22 cellular contexts compared by ENCODE assay signal in the genomic region with DNA sequence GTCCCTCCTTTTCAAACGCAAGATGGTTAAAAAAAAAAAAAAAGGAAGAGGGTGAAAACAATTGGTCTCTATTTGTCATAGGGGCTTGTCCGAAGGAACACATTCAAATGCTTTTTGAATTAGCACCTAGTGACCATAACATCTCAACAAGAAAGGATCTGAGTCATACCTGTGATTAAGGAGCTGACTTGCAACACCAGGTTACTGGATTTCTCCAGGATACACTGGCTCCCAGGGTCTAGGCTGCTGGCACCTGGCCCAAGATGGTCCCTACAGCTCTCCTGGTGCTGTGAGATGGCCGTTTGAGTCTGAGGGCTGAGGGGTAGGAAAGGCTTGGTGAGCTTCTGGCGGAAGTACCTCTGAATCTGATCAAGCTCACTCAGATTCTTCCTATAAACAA. TPM values are rescaled to one million over a fixed set of nuclear protein-coding genes. Genes with fewer than 3 reads are reported as not detected.
DNase-seq lines count a peak whose midpoint lies in the region; ATAC-seq and TF ChIP-seq lines count a peak whose summit lies in the region.
"Had no signal": no experiment of that assay in that cellular context is flagged by ENCODE, and none has a peak within 500 bp of the region (broad histone marks: within the 10 kb centered on the region; RNA-seq: fewer than 3 reads in every experiment).

No MANE protein-coding gene starts in this region.

- H3K27ac Mint-ChIP-seq in MCF 10A (ENCODE audit: low read depth, unreplicated experiment) = no peak overlapping the region
- H3K27ac Mint-ChIP-seq: activated CD8-positive, alpha-beta memory T cell treated with anti-CD3 and anti-CD28 coated beads, Interleukin-2, amount 10 ng/mL, durations not matched to agents 7 days and 5 days; activated naive CD8-positive, alpha-beta T cell treated with anti-CD3 and anti-CD28 coated beads, Interleukin-2, amount 50 U/mL, for 24 hours had no signal

- peaks cover 12% of the 10 kb centered on the region for H3K4me1 Mint-ChIP-seq in MCF 10A (ENCODE audit: insufficient read depth, unreplicated experiment)
- H3K4me1 Mint-ChIP-seq: activated CD8-positive, alpha-beta memory T cell treated with anti-CD3 and anti-CD28 coated beads, Interleukin-2, amount 10 ng/mL, durations not matched to agents 7 days and 5 days; activated naive CD8-positive, alpha-beta T cell treated with anti-CD3 and anti-CD28 coated beads, Interleukin-2, amount 50 U/mL, for 24 hours; activated T-helper 17 cell treated with anti-CD3 and anti-CD28 coated beads, Interleukin-2, amount 50 U/mL, for 72 hours; immature natural killer cell had no signal

- TF ChIP-seq EP300 in tibial nerve (IDR thresholded peaks at IDR 0.05) = no peak

- TF ChIP-seq POLR2A in tibial nerve (IDR thresholded peaks at IDR 0.05) = no peak

- no peak overlapping the region for H3K4me3 Mint-ChIP-seq in MCF 10A (ENCODE audit: unreplicated experiment)
- H3K4me3 Mint-ChIP-seq: activated CD8-positive, alpha-beta memory T cell treated with anti-CD3 and anti-CD28 coated beads, Interleukin-2, amount 10 ng/mL, durations not matched to agents 7 days and 5 days; activated naive CD8-positive, alpha-beta T cell treated with anti-CD3 and anti-CD28 coated beads, Interleukin-2, amount 50 U/mL, for 24 hours; activated T-helper 17 cell treated with anti-CD3 and anti-CD28 coated beads, Interleukin-2, amount 50 U/mL, for 72 hours; CD4-positive, alpha-beta memory T cell; immature natural killer cell had no signal

- peaks cover 39% of the 10 kb centered on the region for H3K36me3 Mint-ChIP-seq in MCF 10A (ENCODE audit: insufficient read depth, unreplicated experiment)

- CTCF ChIA-PET in MCF 10A (lab: Yijun Ruan, JAX) = interaction anchor here (0.6 kb wide), 1 partner anchor 27 kb away, joined by 4 read pairs; no protein-coding TSS in a partner anchor

- no peak overlapping the region for H3K27ac ChIP-seq in tibial nerve
- H3K27ac ChIP-seq: suprapubic skin had no signal

- DNase-seq in DMS53 treated with DMSO at 0.1 percent for 48 hours (lab: John Stamatoyannopoulos, UW; ENCODE audit: unreplicated experiment) = peak; percentile 51
- peak; percentile 6 for DNase-seq in NCI-H69 (lab: John Stamatoyannopoulos, UW)
- DNase-seq in MCF 10A (ENCODE audit: unreplicated experiment) = peak; percentile 80
- DNase-seq in kidney glomerular epithelial cell (lab: John Stamatoyannopoulos, UW) = peak; percentile 21
- no peak for DNase-seq in tibial nerve (ENCODE audit: low spot score in 2 of 2)
- DNase-seq: activated CD4-positive, CD25-positive, alpha-beta regulatory T cell treated with anti-CD3 and anti-CD28 coated beads, Interleukin-2, amount 50 U/mL, for 72 hours; activated CD8-positive, alpha-beta memory T cell treated with anti-CD3 and anti-CD28 coated beads, Interleukin-2, amount 10 ng/mL, durations not matched to agents 7 days and 5 days; activated naive CD8-positive, alpha-beta T cell treated with anti-CD3 and anti-CD28 coated beads, Interleukin-2, amount 50 U/mL, for 24 hours; CD4-positive, alpha-beta memory T cell; cerebellar nuclear complex; DND-41; effector CD4-positive, alpha-beta T cell; immature natural killer cell; NCI-H1417 treated with DMSO at 0.1 percent for 48 hours; NCI-H526; stimulated activated CD4-positive, alpha-beta T cell treated with anti-CD3 and anti-CD28 coated beads, Interleukin-12 subunit alpha, Interleukin-12 subunit beta, amount 100 ng/mL, for 4 hours; T1000 had no signal

- no peaks in the 10 kb centered on the region for H3K27me3 ChIP-seq in tibial nerve
- H3K27me3 ChIP-seq: suprapubic skin had no signal

- no peak overlapping the region for H3K4me3 ChIP-seq in tibial nerve
- H3K4me3 ChIP-seq: suprapubic skin had no signal

- no peak for ATAC-seq in GM18870 (IDR thresholded peaks at IDR 0.05; ENCODE audit: unreplicated experiment)
- no peak for ATAC-seq in HG02763 (IDR thresholded peaks at IDR 0.05; ENCODE audit: unreplicated experiment)
- ATAC-seq in GM21528 (IDR thresholded peaks at IDR 0.05; ENCODE audit: low FRiP score, unreplicated experiment) = no peak
- ATAC-seq: activated CD8-positive, alpha-beta memory T cell treated with anti-CD3 and anti-CD28 coated beads, Interleukin-2, amount 10 ng/mL, durations not matched to agents 7 days and 5 days; activated naive CD8-positive, alpha-beta T cell treated with anti-CD3 and anti-CD28 coated beads, Interleukin-2, amount 50 U/mL, for 24 hours; activated T-helper 17 cell treated with anti-CD3 and anti-CD28 coated beads, Interleukin-2, amount 50 U/mL, for 72 hours had no signal

- WGBS in tibial nerve, 2 donors = 67 to 69% methylated on average over 4 of the region's 4 CpGs

- intact Hi-C loops in MCF 10A (cut with micrococcal nuclease) = no loop called here

- H3K9me3 Mint-ChIP-seq in MCF 10A (ENCODE audit: unreplicated experiment) = no peaks in the 10 kb centered on the region
- H3K9me3 Mint-ChIP-seq: activated naive CD8-positive, alpha-beta T cell treated with anti-CD3 and anti-CD28 coated beads, Interleukin-2, amount 50 U/mL, for 24 hours; activated T-helper 17 cell treated with anti-CD3 and anti-CD28 coated beads, Interleukin-2, amount 50 U/mL, for 72 hours; CD4-positive, alpha-beta memory T cell; immature natural killer cell had no signal

- POLR2A ChIA-PET in MCF 10A (lab: Yijun Ruan, JAX) = interaction anchor here (1.1 kb wide), 1 partner anchor 135 kb away, joined by 3 read pairs; no protein-coding TSS in a partner anchor

- no peaks in the 10 kb centered on the region for H3K27me3 Mint-ChIP-seq in MCF 10A (ENCODE audit: insufficient read depth, unreplicated experiment)
- H3K27me3 Mint-ChIP-seq: activated CD8-positive, alpha-beta memory T cell treated with anti-CD3 and anti-CD28 coated beads, Interleukin-2, amount 10 ng/mL, durations not matched to agents 7 days and 5 days; activated naive CD8-positive, alpha-beta T cell treated with anti-CD3 and anti-CD28 coated beads, Interleukin-2, amount 50 U/mL, for 24 hours; activated T-helper 17 cell treated with anti-CD3 and anti-CD28 coated beads, Interleukin-2, amount 50 U/mL, for 72 hours; CD4-positive, alpha-beta memory T cell had no signal

- H3K36me3 ChIP-seq in tibial nerve = peaks cover 0 to 98% (median 0%) of the 10 kb centered on the region in 3 donors

- TF ChIP-seq CTCF in MCF 10A (IDR thresholded peaks at IDR 0.05; ENCODE audit: unreplicated experiment) (no peak), tibial nerve (IDR thresholded peaks at IDR 0.05) (no peak)

- no TSS peak for BruUV-seq in MCF 10A (replicated peaks; lab: Mats Ljungman, UMichigan)

- H3K4me1 ChIP-seq in tibial nerve = no peaks in the 10 kb centered on the region
- H3K4me1 ChIP-seq: suprapubic skin had no signal

- no peaks in the 10 kb centered on the region for H3K9me3 ChIP-seq in tibial nerve
- H3K9me3 ChIP-seq: suprapubic skin had no signal

RNA-seq across cellular contexts. Expression of gene UCP3, which starts 28.4 kb away (rescaled TPM):
- 1.5 and 2.5 TPM in 2 replicates for total RNA-seq in MCF 10A (2022)
- 1 to 10 TPM in 3 of 4 donors, under 1 TPM in 1; 0.78 to 7.5 (median 1.9) TPM for total RNA-seq in tibial nerve

RNA-seq across cellular contexts. Expression of gene UCP2, which starts 54.7 kb away (rescaled TPM):
- total RNA-seq in MCF 10A (2022) (not detected in 2 replicates), tibial nerve (10 to 100 TPM; 18.6 to 60.6 (median 53.0) TPM)

Comparison
In these comparisons a context has a peak if more than half of its experiments do, and no peak if none do; other contexts are left out.
1. DNase-seq: peak in DMS53 treated with DMSO at 0.1 percent for 48 hours (single experiment), NCI-H69 (single experiment), MCF 10A (single experiment) and kidney glomerular epithelial cell (single experiment); none in tibial nerve (0 of 2).
2. RNA of gene UCP2, which starts 54.7 kb away (total RNA-seq): 18.6 to 60.6 TPM in tibial nerve; not detected in MCF 10A; every median in the first group is over 10 times any median in the second.